1 cellular context compared by ENCODE assay signal in genomic region chr1:8665824-8666223, GRCh38.
TF ChIP-seq lines count a peak whose summit lies in the region.

No MANE protein-coding gene starts in this region.

TF ChIP-seq in GM12878, 131 proteins besides CTCF, POLR2A, EP300 and RAD21:
- TF ChIP-seq RUNX3 (IDR thresholded peaks at IDR 0.05; ENCODE audit: low read length) (peak; percentile 59), PML (IDR thresholded peaks at IDR 0.05; ENCODE audit: low read length) (no peak)
